In the genomic region with DNA sequence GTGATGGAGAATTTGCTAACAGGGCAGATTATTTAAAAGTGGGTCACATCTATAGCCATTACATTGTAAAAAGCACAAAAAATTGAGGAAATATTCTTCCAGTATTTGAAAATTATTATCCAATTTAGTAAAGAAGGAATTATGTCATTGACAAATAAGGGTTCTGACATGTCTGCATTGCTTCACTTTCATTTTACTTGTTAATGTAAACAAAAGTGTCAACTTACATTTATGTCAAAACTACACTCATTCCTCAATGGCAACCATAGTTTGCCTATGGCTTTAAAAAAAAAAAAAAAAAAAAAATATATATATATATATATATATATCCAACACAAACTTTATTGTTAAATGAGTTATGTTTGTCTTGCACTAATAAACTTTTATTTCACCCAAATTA, we compare ENCODE assay signal across 26 cellular contexts.
"Had no signal": no experiment of that assay in that cellular context is flagged by ENCODE, and none has a peak within 500 bp of the region (broad histone marks: within the 10 kb centered on the region; RNA-seq: fewer than 3 reads in every experiment).

No MANE protein-coding gene starts in this region.

- H3K27me3 ChIP-seq: body of pancreas, breast epithelium, SJCRH30 had no signal

- H3K4me1 ChIP-seq: SJCRH30 had no signal

- H3K36me3 ChIP-seq: breast epithelium, SJCRH30 had no signal

- H3K27me3 Mint-ChIP-seq: activated CD4-positive, alpha-beta T cell treated with anti-CD3 and anti-CD28 coated beads, Interleukin-2, amount 10 ng/mL, durations not matched to agents 24 days and 14 days; activated CD8-positive, alpha-beta T cell treated with anti-CD3 and anti-CD28 coated beads for 36 hours; activated naive CD8-positive, alpha-beta T cell treated with anti-CD3 and anti-CD28 coated beads for 36 hours; activated T-helper 17 cell treated with anti-CD3 and anti-CD28 coated beads, Interleukin-2, amount 50 U/mL, for 72 hours had no signal

- H3K4me3 Mint-ChIP-seq: activated CD4-positive, alpha-beta T cell treated with anti-CD3 and anti-CD28 coated beads, Interleukin-2, amount 10 ng/mL, durations not matched to agents 24 days and 14 days; activated CD8-positive, alpha-beta T cell treated with anti-CD3 and anti-CD28 coated beads for 36 hours; activated naive CD8-positive, alpha-beta T cell treated with anti-CD3 and anti-CD28 coated beads for 36 hours; activated T-cell treated with anti-CD3 and anti-CD28 coated beads, Interleukin-2, amount 50 U/mL, for 72 hours; activated T-helper 17 cell treated with anti-CD3 and anti-CD28 coated beads, Interleukin-2, amount 50 U/mL, for 72 hours; T-helper 1 cell treated with Interleukin-12 subunit alpha and Interleukin-12 subunit beta and Interleukin-4 antibody, amounts not matched to agents 30 μg/mL and 1 μg/mL, for 36 hours; T-helper 2 cell treated with Interferon-gamma antibody and Interleukin-4, amounts not matched to agents 5 μg/mL and 100 μg/mL, for 36 hours had no signal

- DNase-seq: activated CD4-positive, alpha-beta T cell treated with anti-CD3 and anti-CD28 coated beads, Interleukin-2, amount 10 ng/mL, durations not matched to agents 24 days and 14 days; activated CD4-positive, alpha-beta T cell treated with anti-CD3 and anti-CD28 coated beads, Interleukin-2, amount 50 U/mL, for 4 hours; activated CD8-positive, alpha-beta T cell treated with anti-CD3 and anti-CD28 coated beads for 36 hours; activated effector memory CD4-positive, alpha-beta T cell treated with anti-CD3 and anti-CD28 coated beads, Interleukin-2, amount 50 U/mL, for 16 hours; activated naive CD4-positive, alpha-beta T cell; activated naive CD4-positive, alpha-beta T cell treated with anti-CD3 and anti-CD28 coated beads, Interleukin-2, amount 50 U/mL, for 16 hours; activated naive CD8-positive, alpha-beta T cell treated with anti-CD3 and anti-CD28 coated beads for 36 hours; activated T-cell treated with anti-CD3 and anti-CD28 coated beads, Interleukin-2, amount 50 U/mL, for 1 hour; activated T-cell treated with anti-CD3 and anti-CD28 coated beads, Interleukin-2, amount 50 U/mL, for 72 hours; body of pancreas; cerebellar nuclear complex; NCI-H1105; NCI-H1417 treated with DMSO at 0.1 percent for 48 hours; NCI-H187 treated with DMSO at 0.1 percent for 48 hours; NCI-H2081; NCI-H2171 treated with DMSO at 0.1 percent for 48 hours; NCI-H2227 treated with DMSO at 0.1 percent for 48 hours; NCI-H446 treated with DMSO at 0.1 percent for 48 hours; NCI-H524; SHP77; SJCRH30 had no signal

- H3K27ac Mint-ChIP-seq: activated CD4-positive, alpha-beta T cell treated with anti-CD3 and anti-CD28 coated beads, Interleukin-2, amount 10 ng/mL, durations not matched to agents 24 days and 14 days; activated CD8-positive, alpha-beta T cell treated with anti-CD3 and anti-CD28 coated beads for 36 hours; activated naive CD8-positive, alpha-beta T cell treated with anti-CD3 and anti-CD28 coated beads for 36 hours; activated T-cell treated with anti-CD3 and anti-CD28 coated beads, Interleukin-2, amount 50 U/mL, for 72 hours; activated T-helper 17 cell treated with anti-CD3 and anti-CD28 coated beads, Interleukin-2, amount 50 U/mL, for 72 hours; T-helper 1 cell treated with Interleukin-12 subunit alpha and Interleukin-12 subunit beta and Interleukin-4 antibody, amounts not matched to agents 30 μg/mL and 1 μg/mL, for 36 hours; T-helper 2 cell treated with Interferon-gamma antibody and Interleukin-4, amounts not matched to agents 5 μg/mL and 100 μg/mL, for 36 hours had no signal

- H3K4me3 ChIP-seq: body of pancreas, breast epithelium, SJCRH30, SK-N-MC had no signal

- H3K9me3 Mint-ChIP-seq: activated CD8-positive, alpha-beta T cell treated with anti-CD3 and anti-CD28 coated beads for 36 hours; activated naive CD8-positive, alpha-beta T cell treated with anti-CD3 and anti-CD28 coated beads for 36 hours; activated T-helper 17 cell treated with anti-CD3 and anti-CD28 coated beads, Interleukin-2, amount 50 U/mL, for 72 hours had no signal

- H3K27ac ChIP-seq: body of pancreas, breast epithelium, SJCRH30, SK-N-MC had no signal
